In the genomic region with DNA sequence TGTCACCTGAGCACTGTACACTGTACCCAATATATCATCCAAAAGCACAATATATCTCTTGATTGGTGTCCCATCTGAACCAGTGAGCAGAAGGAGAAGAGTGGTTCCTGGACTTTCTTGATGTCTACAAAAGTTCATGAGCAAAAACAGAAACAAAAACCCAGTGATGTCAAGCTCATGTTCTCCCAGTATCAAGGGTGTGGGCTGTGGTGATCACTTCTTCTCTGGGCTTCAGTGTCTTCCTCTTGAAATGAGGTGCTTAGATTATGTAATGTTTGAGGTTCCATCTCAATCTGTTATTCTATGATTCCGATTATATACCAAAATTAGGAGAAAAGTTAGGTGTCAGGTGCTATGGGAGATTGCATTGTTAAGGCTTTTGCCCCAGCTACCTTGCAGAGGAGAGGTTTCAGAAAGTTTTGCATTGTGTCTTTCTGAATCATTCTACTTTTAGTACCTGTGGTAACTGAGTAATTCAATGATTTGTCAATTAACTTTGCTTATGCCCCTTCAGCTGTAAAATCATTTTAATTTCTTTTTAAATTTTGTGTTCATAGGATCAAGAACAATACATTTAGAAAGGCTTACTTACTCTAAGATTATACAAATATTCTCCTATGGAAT, we compare ENCODE assay signal across 25 cellular contexts.
"Had no signal": no experiment of that assay in that cellular context is flagged by ENCODE, and none has a peak within 500 bp of the region (broad histone marks: within the 10 kb centered on the region; RNA-seq: fewer than 3 reads in every experiment).

No MANE protein-coding gene starts in this region.

- H3K27ac Mint-ChIP-seq: activated CD4-positive, alpha-beta memory T cell treated with anti-CD3 and anti-CD28 coated beads, Interleukin-2, amount 10 ng/mL, durations not matched to agents 7 days and 5 days; activated naive CD8-positive, alpha-beta T cell treated with anti-CD3 and anti-CD28 coated beads, Interleukin-2, amount 10 ng/mL, durations not matched to agents 7 days and 5 days had no signal

- H3K9me3 Mint-ChIP-seq: activated CD4-positive, alpha-beta memory T cell treated with anti-CD3 and anti-CD28 coated beads, Interleukin-2, amount 10 ng/mL, durations not matched to agents 7 days and 5 days; central memory CD8-positive, alpha-beta T cell had no signal

- H3K36me3 Mint-ChIP-seq: activated naive CD8-positive, alpha-beta T cell treated with anti-CD3 and anti-CD28 coated beads, Interleukin-2, amount 10 ng/mL, durations not matched to agents 7 days and 5 days had no signal

- H3K4me3 Mint-ChIP-seq: activated CD4-positive, alpha-beta memory T cell treated with anti-CD3 and anti-CD28 coated beads, Interleukin-2, amount 10 ng/mL, durations not matched to agents 7 days and 5 days; activated naive CD8-positive, alpha-beta T cell treated with anti-CD3 and anti-CD28 coated beads, Interleukin-2, amount 10 ng/mL, durations not matched to agents 7 days and 5 days; central memory CD8-positive, alpha-beta T cell had no signal

- H3K27me3 Mint-ChIP-seq: activated CD4-positive, alpha-beta memory T cell treated with anti-CD3 and anti-CD28 coated beads, Interleukin-2, amount 10 ng/mL, durations not matched to agents 7 days and 5 days; activated naive CD8-positive, alpha-beta T cell treated with anti-CD3 and anti-CD28 coated beads, Interleukin-2, amount 10 ng/mL, durations not matched to agents 7 days and 5 days; central memory CD8-positive, alpha-beta T cell had no signal

- DNase-seq: activated CD4-positive, alpha-beta memory T cell treated with anti-CD3 and anti-CD28 coated beads, Interleukin-2, amount 10 ng/mL, durations not matched to agents 7 days and 5 days; activated CD4-positive, CD25-positive, alpha-beta regulatory T cell; activated CD8-positive, alpha-beta memory T cell treated with anti-CD3 and anti-CD28 coated beads, Interleukin-2, amount 50 U/mL, for 4 hours; activated effector memory CD4-positive, alpha-beta T cell treated with Interleukin-2 at 50 U/mL for 16 hours; activated naive CD4-positive, alpha-beta T cell treated with anti-CD3 and anti-CD28 coated beads, Interleukin-2, amount 50 U/mL, for 16 hours; activated naive CD8-positive, alpha-beta T cell treated with anti-CD3 and anti-CD28 coated beads, Interleukin-2, amount 10 ng/mL, durations not matched to agents 7 days and 5 days; amygdala; colonic mucosa; NCI-H1105; NCI-H1417 treated with DMSO at 0.1 percent for 48 hours; NCI-H187 treated with DMSO at 0.1 percent for 48 hours; NCI-H2081; NCI-H2171 treated with DMSO at 0.1 percent for 48 hours; NCI-H2227 treated with DMSO at 0.1 percent for 48 hours; NCI-H446; NCI-H510A treated with DMSO at 0.1 percent for 48 hours; NCI-H69; NCI-H82; SHP77; SJCRH30; T1000; WERI-Rb-1 had no signal

- ATAC-seq: K562, Panc1 had no signal
